ENCODE assay signal across 8 cellular contexts in genomic region chr14:69610859-69611263, GRCh38. TPM values are rescaled to one million over a fixed set of nuclear protein-coding genes. Genes with fewer than 3 reads are reported as not detected.
A peak's percentile ranks its signal among the peaks of the same experiment; 100 is the strongest.
DNase-seq lines count a peak whose midpoint lies in the region; ATAC-seq, FAIRE-seq and TF ChIP-seq lines count a peak whose summit lies in the region.

No MANE protein-coding gene starts in this region.

- H3K9me3 Mint-ChIP-seq in Calu3 (ENCODE audit: low read depth, unreplicated experiment), result no peaks in the 10 kb centered on the region

- H3K36me3 Mint-ChIP-seq in Calu3 (ENCODE audit: insufficient read depth, unreplicated experiment), result peaks cover 14% of the 10 kb centered on the region

- BruUV-seq in Calu3 (replicated peaks; lab: Mats Ljungman, UMichigan), result no TSS peak

- no peak for TF ChIP-seq POLR2A in H54 (IDR thresholded peaks at IDR 0.05; ENCODE audit: low read depth, low read length)

- intact Hi-C loops in Calu3 (cut with micrococcal nuclease; ENCODE audit: unreplicated experiment), result no loop called here
- intact Hi-C loops in mucosa of descending colon (cut with DNase I, micrococcal nuclease), result loop anchor here in 1 of 2 donors (10.0 kb wide), 1 partner anchor 54 kb away; no protein-coding TSS in a partner anchor

- no peak for TF ChIP-seq CTCF in Calu3 (IDR thresholded peaks at IDR 0.05; ENCODE audit: unreplicated experiment)
- TF ChIP-seq CTCF in choroid plexus epithelial cell (conservative IDR thresholded peaks at IDR 0.05; ENCODE audit: low read depth, low read length), result no peak
- TF ChIP-seq CTCF in mucosa of descending colon (IDR thresholded peaks at IDR 0.05), result no peak

- no peaks in the 10 kb centered on the region for H3K9me3 ChIP-seq in mucosa of descending colon

- no peak for ATAC-seq in mucosa of descending colon
- ATAC-seq in GM18858 (IDR thresholded peaks at IDR 0.05; ENCODE audit: unreplicated experiment), result no peak

- peak overlapping the region; percentile 64 for H3K4me3 ChIP-seq in choroid plexus epithelial cell (ENCODE audit: low read depth, low read length)
- peak overlapping the region; percentile 74 for H3K4me3 ChIP-seq in mucosa of descending colon

- peaks cover 48% of the 10 kb centered on the region for H3K4me1 Mint-ChIP-seq in Calu3 (ENCODE audit: low read depth, unreplicated experiment)

- peaks cover 54% of the 10 kb centered on the region for H3K4me1 ChIP-seq in mucosa of descending colon (ENCODE audit: low read depth)

- peak overlapping the region; percentile 96 for H3K4me3 Mint-ChIP-seq in Calu3 (ENCODE audit: low read depth, unreplicated experiment)

- no peaks in the 10 kb centered on the region for H3K27me3 Mint-ChIP-seq in Calu3 (ENCODE audit: unreplicated experiment)

- H3K27ac Mint-ChIP-seq in Calu3 (ENCODE audit: unreplicated experiment), result no peak overlapping the region

- FAIRE-seq in H54 (lab: Jason Lieb, UNC), result no peak

- H3K36me3 ChIP-seq in mucosa of descending colon (ENCODE audit: low read depth), result no peaks in the 10 kb centered on the region

- DNase-seq in Calu3, result no peak
- DNase-seq in M059J (ENCODE audit: low read depth), result peak; percentile 25
- DNase-seq in choroid plexus epithelial cell (ENCODE audit: low read depth), result peak; percentile 52
- DNase-seq in mucosa of descending colon, result no peak
- no peak for DNase-seq in H54 (ENCODE audit: insufficient read length, low spot score)
- no peak for DNase-seq in effector CD8-positive, alpha-beta T cell (lab: John Stamatoyannopoulos, UW)
- no peak for DNase-seq in activated CD4-positive, alpha-beta T cell treated with anti-CD3 and anti-CD28 coated beads, Interleukin-2, amount 50 U/mL, for 4 hours

- CTCF ChIA-PET in Calu3 (lab: Charles Lee), result interaction anchor here (0.6 kb wide), 3 partner anchors 64 to 284 kb away, joined by 3 to 4 read pairs (median 4); no protein-coding TSS in a partner anchor

RNA-seq across cellular contexts. Expression of gene SUSD6, which starts 0.5 kb away (rescaled TPM):
- 44.7 and 45.5 TPM in 2 replicates for total RNA-seq in Calu3 (2022)
- 7.2 and 8.6 TPM in 2 replicates for total RNA-seq in M059J (2014; rRNA removed; shearing (Covaris generic))
- total RNA-seq in mucosa of descending colon, result 10 to 100 TPM; 56.3 to 98.3 (median 95.6) TPM

RNA-seq across cellular contexts. Expression of gene CCDC177, which starts 36.2 kb away (rescaled TPM):
- total RNA-seq in Calu3 (2022), result not detected in 2 replicates
- total RNA-seq in M059J (2014; rRNA removed; shearing (Covaris generic)), result not detected in 2 replicates
- total RNA-seq in mucosa of descending colon, result not detected

Comparison
In these comparisons a context has a peak if more than half of its experiments do, and no peak if none do; other contexts are left out.
1. DNase-seq: peak in M059J (single experiment) and choroid plexus epithelial cell (single experiment); none in Calu3 (single experiment), mucosa of descending colon (0 of 3), H54 (single experiment), effector CD8-positive, alpha-beta T cell (single experiment) and activated CD4-positive, alpha-beta T cell treated with anti-CD3 and anti-CD28 coated beads, Interleukin-2, amount 50 U/mL, for 4 hours (0 of 2).